17 cellular contexts compared by ENCODE assay signal in genomic region chr15:65383456-65383855, GRCh38. TPM values are rescaled to one million over a fixed set of nuclear protein-coding genes. Genes with fewer than 3 reads are reported as not detected.
"Had no signal": no experiment of that assay in that cellular context is flagged by ENCODE, and none has a peak within 500 bp of the region (broad histone marks: within the 10 kb centered on the region; RNA-seq: fewer than 3 reads in every experiment).

No MANE protein-coding gene starts in this region.

- H3K36me3 ChIP-seq: gastrocnemius medialis, neutrophil, tibial artery had no signal

- H3K4me3 Mint-ChIP-seq: activated B cell treated with CpG ODN at 0.5 μM for 24 hours had no signal

- H3K9me3 Mint-ChIP-seq: activated B cell treated with CpG ODN at 0.5 μM for 24 hours; activated CD8-positive, alpha-beta T cell treated with anti-CD3 and anti-CD28 coated beads for 36 hours; stimulated activated naive B cell treated with anti-CD40 and anti-IgM and Interleukin-4, amounts not matched to agents 10 μg/mL and 1 μg/mL and 100 μg/mL, for 72 hours; T-helper 2 cell treated with Interferon-gamma antibody and Interleukin-4, amounts not matched to agents 5 μg/mL and 100 μg/mL, for 36 hours had no signal

- H3K27me3 ChIP-seq: dorsolateral prefrontal cortex, gastrocnemius medialis, vagina had no signal

- H3K4me3 ChIP-seq: dorsolateral prefrontal cortex, gastrocnemius medialis, tibial artery, vagina had no signal

- H3K9me3 ChIP-seq: gastrocnemius medialis, neutrophil, tibial artery, vagina had no signal

- H3K36me3 Mint-ChIP-seq: stimulated activated naive B cell treated with anti-CD40 and anti-IgM and Interleukin-4, amounts not matched to agents 10 μg/mL and 1 μg/mL and 100 μg/mL, for 72 hours had no signal

- DNase-seq: activated B cell treated with CpG ODN at 0.5 μM for 24 hours; activated CD4-positive, alpha-beta T cell treated with anti-CD3 and anti-CD28 coated beads for 48 hours; activated CD8-positive, alpha-beta T cell treated with anti-CD3 and anti-CD28 coated beads for 36 hours; dorsolateral prefrontal cortex; erythroblast; gastrocnemius medialis; hippocampal formation; kidney glomerular epithelial cell; left ventricle myocardium superior; retina; stimulated activated CD4-positive, alpha-beta T cell treated with anti-CD3 and anti-CD28 coated beads, Interleukin-2, amount 100 ng/mL, for 48 hours; stimulated activated naive B cell treated with anti-CD40 and anti-IgM and Interleukin-4, amounts not matched to agents 10 μg/mL and 1 μg/mL and 100 μg/mL, for 72 hours; tibial artery had no signal

- H3K27ac ChIP-seq: gastrocnemius medialis, neutrophil, tibial artery, vagina had no signal

- ATAC-seq: activated CD8-positive, alpha-beta T cell treated with anti-CD3 and anti-CD28 coated beads for 36 hours; gastrocnemius medialis; left ventricle myocardium superior; stimulated activated naive B cell treated with anti-CD40 and anti-IgM and Interleukin-4, amounts not matched to agents 10 μg/mL and 1 μg/mL and 100 μg/mL, for 72 hours had no signal

- H3K27ac Mint-ChIP-seq: activated B cell treated with CpG ODN at 0.5 μM for 24 hours; activated CD8-positive, alpha-beta T cell treated with anti-CD3 and anti-CD28 coated beads for 36 hours; stimulated activated naive B cell treated with anti-CD40 and anti-IgM and Interleukin-4, amounts not matched to agents 10 μg/mL and 1 μg/mL and 100 μg/mL, for 72 hours; T-helper 2 cell treated with Interferon-gamma antibody and Interleukin-4, amounts not matched to agents 5 μg/mL and 100 μg/mL, for 36 hours had no signal

RNA-seq across cellular contexts. Expression of gene IGDCC3, which starts 5.7 kb away (rescaled TPM):
- total RNA-seq: activated B cell treated with CpG ODN at 0.5 μM for 24 hours; activated CD8-positive, alpha-beta T cell treated with anti-CD3 and anti-CD28 coated beads for 36 hours; gastrocnemius medialis; subcutaneous adipose tissue had no signal

RNA-seq across cellular contexts. Expression of gene IGDCC4, which starts 39.3 kb away (rescaled TPM):
- total RNA-seq: activated B cell treated with CpG ODN at 0.5 μM for 24 hours had no signal
